12 cellular contexts compared by ENCODE assay signal in the genomic region with DNA sequence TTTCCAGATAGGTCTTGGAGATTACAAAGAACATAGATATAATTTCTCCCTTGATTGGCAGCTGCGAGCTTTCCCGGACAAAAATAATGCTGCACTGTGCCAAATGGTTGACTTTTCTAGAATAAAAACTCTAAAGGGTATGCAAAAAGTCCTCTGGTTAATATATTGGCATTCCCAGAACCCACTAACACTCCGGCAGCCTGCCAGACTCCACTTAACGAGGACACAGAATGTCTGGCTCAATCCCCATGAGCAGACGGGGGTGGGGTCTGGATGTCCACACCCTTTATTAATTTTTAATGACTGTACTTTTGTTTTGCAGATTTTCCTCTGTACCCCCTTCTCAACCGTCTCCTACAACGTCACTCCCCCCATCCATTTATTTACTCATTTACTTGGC. TPM values are rescaled to one million over a fixed set of nuclear protein-coding genes. Genes with fewer than 3 reads are reported as not detected.
A peak's percentile ranks its signal among the peaks of the same experiment; 100 is the strongest.
DNase-seq lines count a peak whose midpoint lies in the region; ATAC-seq and TF ChIP-seq lines count a peak whose summit lies in the region.
"Had no signal": no experiment of that assay in that cellular context is flagged by ENCODE, and none has a peak within 500 bp of the region (broad histone marks: within the 10 kb centered on the region; RNA-seq: fewer than 3 reads in every experiment).

No MANE protein-coding gene starts in this region.

- no peak overlapping the region for H3K9ac ChIP-seq in mammary epithelial cell (ENCODE audit: insufficient read depth, low read length)

- ATAC-seq in GM18873 (IDR thresholded peaks at IDR 0.05; ENCODE audit: low FRiP score, unreplicated experiment) (no peak), HG02759 (IDR thresholded peaks at IDR 0.05; ENCODE audit: unreplicated experiment) (no peak), HG03460 (IDR thresholded peaks at IDR 0.05; ENCODE audit: unreplicated experiment) (no peak), GM19023 (IDR thresholded peaks at IDR 0.05; ENCODE audit: unreplicated experiment) (no peak)
- ATAC-seq: stimulated activated naive CD8-positive, alpha-beta T cell treated with anti-CD3 and anti-CD28 coated beads, Interleukin-15, amount 100 ng/mL, for 72 hours had no signal

- H3K36me3 ChIP-seq in breast epithelium: no peaks in the 10 kb centered on the region
- no peaks in the 10 kb centered on the region for H3K36me3 ChIP-seq in mammary epithelial cell (ENCODE audit: insufficient read depth, low read length)

- TF ChIP-seq POLR2A in breast epithelium (IDR thresholded peaks at IDR 0.05): no peak

- no peaks in the 10 kb centered on the region for H3K9me3 Mint-ChIP-seq in chondrocyte (ENCODE audit: low read depth)
- H3K9me3 Mint-ChIP-seq: activated CD4-positive, alpha-beta memory T cell treated with anti-CD3 and anti-CD28 coated beads for 36 hours; stimulated activated naive CD8-positive, alpha-beta T cell treated with anti-CD3 and anti-CD28 coated beads, Interleukin-15, amount 100 ng/mL, for 72 hours had no signal

- peak overlapping the region; percentile 96 for H3K27ac Mint-ChIP-seq in chondrocyte (ENCODE audit: unreplicated experiment)
- H3K27ac Mint-ChIP-seq: activated CD4-positive, alpha-beta memory T cell treated with anti-CD3 and anti-CD28 coated beads for 36 hours; stimulated activated naive CD8-positive, alpha-beta T cell treated with anti-CD3 and anti-CD28 coated beads, Interleukin-15, amount 100 ng/mL, for 72 hours had no signal

- H3K27ac ChIP-seq in breast epithelium: peak overlapping the region; percentile 77 to 80
- H3K27ac ChIP-seq in mammary epithelial cell (ENCODE audit: insufficient read depth, low read depth, low read length): no peak overlapping the region

- no peaks in the 10 kb centered on the region for H3K27me3 ChIP-seq in breast epithelium
- H3K27me3 ChIP-seq in mammary epithelial cell (ENCODE audit: insufficient read depth, low read length): peaks cover 30% of the 10 kb centered on the region

- H3K79me2 ChIP-seq in mammary epithelial cell (ENCODE audit: insufficient read depth, low read length): no peaks in the 10 kb centered on the region

- WGBS in mammary epithelial cell (ENCODE audit: low coverage, missing lambda C conversion rate): 5% methylated on average over 5 of the region's 7 CpGs

- H3K9me3 ChIP-seq in breast epithelium (no peaks in the 10 kb centered on the region), mammary epithelial cell (replicated peaks; ENCODE audit: insufficient read depth, low read length) (no peaks in the 10 kb centered on the region)

- dilution Hi-C loops in mammary epithelial cell (cut with HindIII; ENCODE audit: low sequenced_read_pairs): no loop called here

- H3K4me3 Mint-ChIP-seq in chondrocyte (ENCODE audit: unreplicated experiment): peak overlapping the region; percentile 81
- H3K4me3 Mint-ChIP-seq: activated CD4-positive, alpha-beta memory T cell treated with anti-CD3 and anti-CD28 coated beads for 36 hours had no signal

- peaks cover 55% of the 10 kb centered on the region for H3K4me1 Mint-ChIP-seq in chondrocyte (ENCODE audit: low read depth)

- BruUV-seq in mammary epithelial cell (replicated peaks; lab: Mats Ljungman, UMichigan): no TSS peak

- DNase-seq in breast epithelium (ENCODE audit: low spot score in 2 of 2): no peak
- no peak for DNase-seq in mammary epithelial cell
- no peak for DNase-seq in chondrocyte (ENCODE audit: low spot score)
- DNase-seq in midbrain (lab: John Stamatoyannopoulos, UW): peak; percentile 3
- DNase-seq: activated CD4-positive, alpha-beta memory T cell treated with anti-CD3 and anti-CD28 coated beads for 36 hours; OCI-M1; stimulated activated naive CD8-positive, alpha-beta T cell treated with anti-CD3 and anti-CD28 coated beads, Interleukin-15, amount 100 ng/mL, for 72 hours had no signal

- in situ Hi-C loops in mammary epithelial cell (cut with MboI; ENCODE audit: low sequenced_read_pairs in 2 of 2): no loop called here

- H3K4me2 ChIP-seq in mammary epithelial cell (ENCODE audit: insufficient read depth, low read depth, low read length): no peak overlapping the region

- H3K4me1 ChIP-seq in breast epithelium (peaks cover 20 to 33% of the 10 kb centered on the region in 2 donors), mammary epithelial cell (ENCODE audit: insufficient read depth, low read length) (peaks cover 6% of the 10 kb centered on the region)

- H3K27me3 Mint-ChIP-seq in chondrocyte (ENCODE audit: low read depth): no peaks in the 10 kb centered on the region

- peak overlapping the region in 1 of 3 donors; percentile 42 for H3K4me3 ChIP-seq in breast epithelium
- no peak overlapping the region for H3K4me3 ChIP-seq in mammary epithelial cell (replicated peaks in 1 of 3; ENCODE audit: insufficient read depth in 1 of 3, low read depth in 2 of 3, low read length in 3 of 3)

- intact Hi-C loops in breast epithelium (cut with DNase I; ENCODE audit: low total_unique reads) (no loop called here), mammary epithelial cell (cut with micrococcal nuclease) (no loop called here)

- no peaks in the 10 kb centered on the region for H4K20me1 ChIP-seq in mammary epithelial cell (ENCODE audit: insufficient read depth, low read length)

- TF ChIP-seq CTCF in breast epithelium (IDR thresholded peaks at IDR 0.05) (no peak), mammary epithelial cell (conservative IDR thresholded peaks at IDR 0.05 in 1 of 2, IDR thresholded peaks at IDR 0.05 in 1 of 2; ENCODE audit: extremely low read depth in 1 of 2, insufficient read depth in 1 of 2, low read depth in 1 of 2, low read length in 2 of 2) (no peak), chondrocyte (IDR thresholded peaks at IDR 0.05) (no peak)

- CTCF ChIA-PET in mammary epithelial cell (lab: Charles Lee; ENCODE audit: low non-redundant PET): no interaction called here

- no peak overlapping the region for H2AFZ ChIP-seq in mammary epithelial cell (ENCODE audit: low read depth, low read length)

- H3K36me3 Mint-ChIP-seq in chondrocyte (ENCODE audit: low read depth): peaks cover 2% of the 10 kb centered on the region
- H3K36me3 Mint-ChIP-seq: activated CD4-positive, alpha-beta memory T cell treated with anti-CD3 and anti-CD28 coated beads for 36 hours had no signal

RNA-seq across cellular contexts. Expression of gene LDLRAD4, which starts 3.3 kb away (rescaled TPM):
- total RNA-seq in breast epithelium (10 to 100 TPM; 28.5 to 94.3 (median 42.9) TPM), mammary epithelial cell (under 1 TPM in 1 of 2 donors, not detected in 1; 0.17 TPM), chondrocyte (78.2 to 229 TPM (median 80.5 TPM) in 3 replicates)
- not detected for polyA plus RNA-seq in mammary epithelial cell
- polyA minus RNA-seq in mammary epithelial cell: not detected
- polyA plus RNA-seq: AG04450 had no signal

Comparison
In these comparisons a context has a peak if more than half of its experiments do, and no peak if none do; other contexts are left out.
1. RNA of gene LDLRAD4, which starts 3.3 kb away (total RNA-seq): 78.2 to 229 TPM in chondrocyte and 28.5 to 94.3 TPM in breast epithelium; 0.17 TPM in mammary epithelial cell; every median in the first group is over 10 times any median in the second.